Comparison of ENCODE assay signal across 20 cellular contexts in the genomic region with DNA sequence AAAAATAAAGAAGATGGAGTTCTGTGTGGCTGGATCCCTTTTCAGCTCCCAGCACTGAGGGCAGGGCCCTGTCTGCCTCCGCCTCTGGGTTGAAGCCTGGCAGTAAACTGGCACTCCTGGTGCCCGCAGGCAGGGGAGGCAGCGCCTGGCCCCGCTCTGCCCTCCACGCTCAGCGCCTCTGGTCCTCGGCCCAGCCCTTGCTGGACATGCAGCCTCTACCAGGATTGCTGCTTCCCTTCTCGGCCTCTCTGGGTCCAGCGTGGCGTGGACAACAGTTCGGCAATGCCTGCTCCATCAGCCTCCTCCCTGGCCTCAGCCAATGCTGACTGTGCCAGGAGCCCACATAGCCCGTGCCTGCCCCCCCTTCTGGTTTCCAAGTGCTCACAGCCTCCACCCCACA.
A peak's percentile ranks its signal among the peaks of the same experiment; 100 is the strongest.
DNase-seq lines count a peak whose midpoint lies in the region; ATAC-seq, FAIRE-seq and TF ChIP-seq lines count a peak whose summit lies in the region.
"Had no signal": no experiment of that assay in that cellular context is flagged by ENCODE, and none has a peak within 500 bp of the region (broad histone marks: within the 10 kb centered on the region; RNA-seq: fewer than 3 reads in every experiment).

No MANE protein-coding gene starts in this region.

- ATAC-seq in HepG2 (no peak), right lobe of liver (no peak), activated B cell treated with CpG ODN at 0.5 μM for 24 hours (ENCODE audit: low read depth) (no peak), naive B cell (ENCODE audit: low read depth in 2 of 2) (no peak)
- ATAC-seq: A549 had no signal

- no peaks in the 10 kb centered on the region for H3K27me3 ChIP-seq in HepG2 (ENCODE audit: control insufficient read depth in 1 of 2, insufficient read depth in 2 of 2, low read length in 2 of 2)
- no peaks in the 10 kb centered on the region for H3K27me3 ChIP-seq in right lobe of liver
- H3K27me3 ChIP-seq in H7 (ENCODE audit: control insufficient read depth, insufficient read depth, low read length) = no peaks in the 10 kb centered on the region
- H3K27me3 ChIP-seq: MG63, SJCRH30 had no signal

- no TSS peak for BruUV-seq in HepG2 (replicated peaks; lab: Mats Ljungman, UMichigan)

- POLR2A ChIA-PET in HepG2 (lab: Yijun Ruan, JAX) = no interaction called here
- POLR2A ChIA-PET in activated B cell treated with CpG ODN at 0.5 μM for 24 hours (lab: Charles Lee) = no interaction called here

- H3K4me2 ChIP-seq in HepG2 (ENCODE audit: low read depth, low read length) = no peak overlapping the region
- H3K4me2 ChIP-seq: A549 had no signal

- peaks cover 33 to 61% of the 10 kb centered on the region in 2 experiments for H3K36me3 ChIP-seq in HepG2 (replicated peaks in 1 of 2; ENCODE audit: control insufficient read depth in 1 of 2, insufficient read depth in 2 of 2, low read length in 2 of 2)
- peaks cover 0 to 4% (median 0%) of the 10 kb centered on the region in 4 donors for H3K36me3 ChIP-seq in right lobe of liver
- peaks cover 1% of the 10 kb centered on the region; the same call in 1 of the 2 replicates for H3K36me3 ChIP-seq in H7 (replicated peaks; ENCODE audit: control insufficient read depth, insufficient read depth, low read length)

- intact Hi-C loops in HepG2 (cut with micrococcal nuclease; ENCODE audit: unreplicated experiment) (no loop called here), right lobe of liver (cut with DNase I) (no loop called here), activated B cell treated with CpG ODN at 0.5 μM for 24 hours (cut with micrococcal nuclease) (no loop called here)
- intact Hi-C loops in activated CD4-positive, alpha-beta T cell treated with anti-CD3 and anti-CD28 coated beads, Interleukin-2, amount 10 ng/mL, durations not matched to agents 24 days and 14 days (cut with micrococcal nuclease) = no loop called here

- H3K9me3 ChIP-seq in HepG2 (ENCODE audit: low read length) (no peaks in the 10 kb centered on the region), right lobe of liver (no peaks in the 10 kb centered on the region)
- H3K9me3 ChIP-seq: A549, MG63, SJCRH30 had no signal

- no peaks in the 10 kb centered on the region for H3K4me1 ChIP-seq in HepG2 (ENCODE audit: insufficient read depth, low read length)
- H3K4me1 ChIP-seq in right lobe of liver = no peaks in the 10 kb centered on the region
- H3K4me1 ChIP-seq: A549, SJCRH30 had no signal

- FAIRE-seq in HepG2 (lab: Jason Lieb, UNC) = no peak
- FAIRE-seq: A549 had no signal

- H3K27ac Mint-ChIP-seq in activated B cell treated with CpG ODN at 0.5 μM for 24 hours (peak overlapping the region; percentile 1), naive B cell (peak overlapping the region in 5 of 6 donors; percentile 49 to 82 (median 60))
- H3K27ac Mint-ChIP-seq in activated CD4-positive, alpha-beta T cell treated with anti-CD3 and anti-CD28 coated beads, Interleukin-2, amount 10 ng/mL, durations not matched to agents 24 days and 14 days = no peak overlapping the region

- in situ Hi-C loops in HepG2 (cut with HindIII; ENCODE audit: extremely low pct_ligation_motif_present, low pct_unique_long_range_greater_than_20kb) = no loop called here

- 97% methylated on average over 12 of the region's 12 CpGs for WGBS in HepG2 (ENCODE audit: low lambda C conversion rate)
- 100% methylated on average over 1 of the region's 12 CpGs for WGBS in right lobe of liver (ENCODE audit: insufficient coverage, low coverage, low lambda C conversion rate, missing lambda C conversion rate)

- H3K27ac ChIP-seq in HepG2 (ENCODE audit: extremely low read length, insufficient read depth, low read length) (no peak overlapping the region), right lobe of liver (no peak overlapping the region)
- H3K27ac ChIP-seq: A549, C4-2B, SJCRH30 had no signal

- no peaks in the 10 kb centered on the region for H3K79me2 ChIP-seq in HepG2 (ENCODE audit: insufficient read depth, low read length)

- H2AFZ ChIP-seq in HepG2 (ENCODE audit: low read length) = no peak overlapping the region

- peaks cover 42% of the 10 kb centered on the region for H3K36me3 Mint-ChIP-seq in activated B cell treated with CpG ODN at 0.5 μM for 24 hours (ENCODE audit: low read depth)
- H3K36me3 Mint-ChIP-seq in naive B cell = peaks cover 9 to 19% of the 10 kb centered on the region in 2 donors
- H3K36me3 Mint-ChIP-seq in activated CD4-positive, alpha-beta T cell treated with anti-CD3 and anti-CD28 coated beads, Interleukin-2, amount 10 ng/mL, durations not matched to agents 24 days and 14 days (ENCODE audit: low read depth) = peaks cover 48% of the 10 kb centered on the region

- no peak for TF ChIP-seq POLR2A in HepG2 (IDR thresholded peaks at IDR 0.05; ENCODE audit: insufficient read depth in 1 of 2, low read depth in 2 of 2, low read length in 2 of 2)
- TF ChIP-seq POLR2A in right lobe of liver (IDR thresholded peaks at IDR 0.05) = no peak

- peaks cover 2% of the 10 kb centered on the region for H3K9me3 Mint-ChIP-seq in activated B cell treated with CpG ODN at 0.5 μM for 24 hours
- H3K9me3 Mint-ChIP-seq in naive B cell = peaks cover 0 to 5% (median 2%) of the 10 kb centered on the region in 7 donors
- H3K9me3 Mint-ChIP-seq in activated CD4-positive, alpha-beta T cell treated with anti-CD3 and anti-CD28 coated beads, Interleukin-2, amount 10 ng/mL, durations not matched to agents 24 days and 14 days = no peaks in the 10 kb centered on the region
- H3K9me3 Mint-ChIP-seq: H9 had no signal

- no peak for TF ChIP-seq EP300 in HepG2 (IDR thresholded peaks at IDR 0.05; ENCODE audit: low read depth in 2 of 2, low read length in 2 of 2)
- TF ChIP-seq EP300 in HepG2 (CRISPR knock-in tag; IDR thresholded peaks at IDR 0.05; ENCODE audit: borderline replicate concordance) = no peak

- TF ChIP-seq CTCF in HepG2 (CRISPR knock-in tag; IDR thresholded peaks at IDR 0.05) (no peak), right lobe of liver (IDR thresholded peaks at IDR 0.05) (no peak), activated B cell treated with CpG ODN at 0.5 μM for 24 hours (IDR thresholded peaks at IDR 0.05) (no peak)

- H4K20me1 ChIP-seq in HepG2 (ENCODE audit: insufficient read depth, low read length) = no peaks in the 10 kb centered on the region

- CTCF ChIA-PET in HepG2 (lab: Yijun Ruan, JAX; ENCODE audit: low intra/inter-chr PET ratio, low total read pairs) (no interaction called here), activated B cell treated with CpG ODN at 0.5 μM for 24 hours (lab: Charles Lee) (no interaction called here)

- TF ChIP-seq RAD21 in HepG2 (CRISPR knock-in tag; IDR thresholded peaks at IDR 0.05) = no peak

- H3K27me3 Mint-ChIP-seq in activated B cell treated with CpG ODN at 0.5 μM for 24 hours (no peaks in the 10 kb centered on the region), naive B cell (no peaks in the 10 kb centered on the region)
- H3K27me3 Mint-ChIP-seq in activated CD4-positive, alpha-beta T cell treated with anti-CD3 and anti-CD28 coated beads, Interleukin-2, amount 10 ng/mL, durations not matched to agents 24 days and 14 days = no peaks in the 10 kb centered on the region

- H3K9ac ChIP-seq in HepG2 (ENCODE audit: insufficient read depth, low read depth, low read length) = no peak overlapping the region

- H3K4me3 Mint-ChIP-seq in activated B cell treated with CpG ODN at 0.5 μM for 24 hours (no peak overlapping the region), naive B cell (no peak overlapping the region)
- no peak overlapping the region for H3K4me3 Mint-ChIP-seq in activated CD4-positive, alpha-beta T cell treated with anti-CD3 and anti-CD28 coated beads, Interleukin-2, amount 10 ng/mL, durations not matched to agents 24 days and 14 days
- H3K4me3 Mint-ChIP-seq: H9 had no signal

- no peak overlapping the region for H3K4me3 ChIP-seq in HepG2 (replicated peaks in 1 of 3; ENCODE audit: insufficient read depth in 1 of 3, low read depth in 2 of 3, low read length in 3 of 3)
- H3K4me3 ChIP-seq in right lobe of liver = no peak overlapping the region
- H3K4me3 ChIP-seq in H7 (ENCODE audit: insufficient read depth, low read depth, low read length) = no peak overlapping the region
- H3K4me3 ChIP-seq: A549, MG63, SJCRH30 had no signal

- peaks cover 42% of the 10 kb centered on the region for H3K4me1 Mint-ChIP-seq in activated B cell treated with CpG ODN at 0.5 μM for 24 hours
- peaks cover 31 to 64% (median 39%) of the 10 kb centered on the region in 3 donors for H3K4me1 Mint-ChIP-seq in naive B cell
- H3K4me1 Mint-ChIP-seq in activated CD4-positive, alpha-beta T cell treated with anti-CD3 and anti-CD28 coated beads, Interleukin-2, amount 10 ng/mL, durations not matched to agents 24 days and 14 days = peaks cover 2% of the 10 kb centered on the region

- DNase-seq in HepG2 (ENCODE audit: low spot score) (no peak), right lobe of liver (no peak), activated B cell treated with CpG ODN at 0.5 μM for 24 hours (no peak), naive B cell (no peak), H7 (no peak), iPS-NIHi11 (ENCODE audit: low spot score) (no peak)
- no peak for DNase-seq in activated CD4-positive, alpha-beta T cell treated with anti-CD3 and anti-CD28 coated beads, Interleukin-2, amount 10 ng/mL, durations not matched to agents 24 days and 14 days
- DNase-seq: DND-41, H9, Kasumi-1, MG63, NCI-H1048, NCI-H1436, NCI-H1930, NCI-H226, NCI-H524, NCI-H82, SJCRH30 had no signal

TF ChIP-seq in HepG2, 621 proteins besides CTCF, POLR2A, EP300 and RAD21:
- peak; percentile 4; the same call in 1 of the 2 replicates for TF ChIP-seq ZNF768 (CRISPR knock-in tag; IDR thresholded peaks at IDR 0.05)
- TF ChIP-seq ZNF780A (CRISPR knock-in tag; IDR thresholded peaks at IDR 0.05) = no peak
